In genomic region chr11:75374646-75375045, GRCh38 we compare ENCODE assay signal across 21 cellular contexts.
"Had no signal": no experiment of that assay in that cellular context is flagged by ENCODE, and none has a peak within 500 bp of the region (broad histone marks: within the 10 kb centered on the region; RNA-seq: fewer than 3 reads in every experiment).

No MANE protein-coding gene starts in this region.

- H3K36me3 Mint-ChIP-seq: naive thymus-derived CD8-positive, alpha-beta T cell had no signal

- ATAC-seq: left ventricle myocardium superior; lower lobe of right lung; naive thymus-derived CD8-positive, alpha-beta T cell; pancreas; sciatic nerve had no signal

- H3K4me2 ChIP-seq: smooth muscle cell had no signal

- H3K36me3 ChIP-seq: lower lobe of right lung, neutrophil, pancreas, prostate gland, right atrium auricular region, tibial artery, upper lobe of left lung had no signal

- H3K27me3 ChIP-seq: dorsolateral prefrontal cortex, neutrophil, pancreas, right atrium auricular region, testis, upper lobe of left lung had no signal

- H3K4me3 ChIP-seq: dorsolateral prefrontal cortex, lower lobe of right lung, pancreas, prostate gland, right atrium auricular region, smooth muscle cell, testis, tibial artery, upper lobe of left lung had no signal

- H3K4me3 Mint-ChIP-seq: naive thymus-derived CD8-positive, alpha-beta T cell; nephron progenitor cell had no signal

- H3K9me3 ChIP-seq: lower lobe of right lung, neutrophil, pancreas, prostate gland, right atrium auricular region, testis, tibial artery, upper lobe of left lung had no signal

- DNase-seq: dorsolateral prefrontal cortex; effector CD4-positive, alpha-beta T cell; left ventricle myocardium superior; lower lobe of right lung; naive thymus-derived CD8-positive, alpha-beta T cell; nephron progenitor cell; pancreas; stimulated activated CD4-positive, alpha-beta T cell treated with anti-CD3 and anti-CD28 coated beads, Interleukin-12 subunit alpha, Interleukin-12 subunit beta, amount 100 ng/mL, for 4 hours; stimulated activated CD4-positive, alpha-beta T cell treated with anti-CD3 and anti-CD28 coated beads, Interleukin-1b, Interleukin-23, amount 100 ng/mL, for 48 hours; stimulated activated CD4-positive, alpha-beta T cell treated with anti-CD3 and anti-CD28 coated beads, Interleukin-4, amount 100 ng/mL, for 1 hour; stimulated activated CD8-positive, alpha-beta memory T cell treated with anti-CD3 and anti-CD28 coated beads, Interleukin-4, amount 100 ng/mL, for 48 hours; stimulated activated naive CD4-positive, alpha-beta T cell treated with Interleukin-2 at 50 U/mL for 16 hours; substantia nigra; testis; tibial artery; upper lobe of left lung had no signal

- H3K27ac ChIP-seq: dorsolateral prefrontal cortex, lower lobe of right lung, neutrophil, pancreas, right atrium auricular region, testis, tibial artery, upper lobe of left lung had no signal

- H3K27me3 Mint-ChIP-seq: naive thymus-derived CD8-positive, alpha-beta T cell had no signal

- H3K4me1 ChIP-seq: right atrium auricular region, testis, tibial artery had no signal
